ENCODE assay signal across 1 cellular context in genomic region chr1:151790940-151791651, GRCh38.
TF ChIP-seq lines count a peak whose summit lies in the region.

No MANE protein-coding gene starts in this region.

TF ChIP-seq in HEK293, 187 proteins besides CTCF, POLR2A, EP300 and RAD21 (continued from another document):
- peak; percentile 81 for TF ChIP-seq ZNF692 (tag by site-specific recombination; IDR thresholded peaks at IDR 0.05)
- TF ChIP-seq ZNF350 (tag by site-specific recombination; IDR thresholded peaks at IDR 0.05) = no peak
- peak; percentile 87 for TF ChIP-seq ZNF335 (tag by site-specific recombination; conservative IDR thresholded peaks at IDR 0.05)
- no peak for TF ChIP-seq HOXC10 (CRISPR knock-in tag; IDR thresholded peaks at IDR 0.05)
- TF ChIP-seq ZBTB17 (tag by site-specific recombination; IDR thresholded peaks at IDR 0.05) = peak; percentile 80
- TF ChIP-seq EGR2 (tag by site-specific recombination; IDR thresholded peaks at IDR 0.05; ENCODE audit: low read depth) = 0 out of 2 replicates have a peak, but pooled peaks have one; percentile 26
- TF ChIP-seq ZBTB11 (tag by site-specific recombination; conservative IDR thresholded peaks at IDR 0.05; ENCODE audit: low read depth) = peak; percentile 27; the same call in 1 of the 2 replicates
- peak; percentile 63; the same call in 1 of the 2 replicates for TF ChIP-seq ZBTB20 (tag by site-specific recombination; IDR thresholded peaks at IDR 0.05)
- TF ChIP-seq ZBTB10 (tag by site-specific recombination; IDR thresholded peaks at IDR 0.05) = 0 out of 2 replicates have a peak, but pooled peaks have one; percentile 34
- TF ChIP-seq KLF9 (tag by site-specific recombination; IDR thresholded peaks at IDR 0.05; ENCODE audit: low read depth) = peak; percentile 31; the same call in 1 of the 2 replicates
- TF ChIP-seq OVOL3 (tag by site-specific recombination; IDR thresholded peaks at IDR 0.05) = no peak
- peak; percentile 78 for TF ChIP-seq ZBTB48 (tag by site-specific recombination; IDR thresholded peaks at IDR 0.05)
- TF ChIP-seq GLIS2 (tag by site-specific recombination; IDR thresholded peaks at IDR 0.05) = peak; percentile 50; the same call in 1 of the 2 replicates
- peak; percentile 60; the same call in 1 of the 2 replicates for TF ChIP-seq PATZ1 (tag by site-specific recombination; IDR thresholded peaks at IDR 0.05)
- no peak for TF ChIP-seq ZNF514 (tag by site-specific recombination; IDR thresholded peaks at IDR 0.05)
- TF ChIP-seq ZFHX2 (tag by site-specific recombination; conservative IDR thresholded peaks at IDR 0.05) = 0 out of 2 replicates have a peak, but pooled peaks have one; percentile 13
